Comparison of ENCODE assay signal across 1 cellular context in the genomic region with DNA sequence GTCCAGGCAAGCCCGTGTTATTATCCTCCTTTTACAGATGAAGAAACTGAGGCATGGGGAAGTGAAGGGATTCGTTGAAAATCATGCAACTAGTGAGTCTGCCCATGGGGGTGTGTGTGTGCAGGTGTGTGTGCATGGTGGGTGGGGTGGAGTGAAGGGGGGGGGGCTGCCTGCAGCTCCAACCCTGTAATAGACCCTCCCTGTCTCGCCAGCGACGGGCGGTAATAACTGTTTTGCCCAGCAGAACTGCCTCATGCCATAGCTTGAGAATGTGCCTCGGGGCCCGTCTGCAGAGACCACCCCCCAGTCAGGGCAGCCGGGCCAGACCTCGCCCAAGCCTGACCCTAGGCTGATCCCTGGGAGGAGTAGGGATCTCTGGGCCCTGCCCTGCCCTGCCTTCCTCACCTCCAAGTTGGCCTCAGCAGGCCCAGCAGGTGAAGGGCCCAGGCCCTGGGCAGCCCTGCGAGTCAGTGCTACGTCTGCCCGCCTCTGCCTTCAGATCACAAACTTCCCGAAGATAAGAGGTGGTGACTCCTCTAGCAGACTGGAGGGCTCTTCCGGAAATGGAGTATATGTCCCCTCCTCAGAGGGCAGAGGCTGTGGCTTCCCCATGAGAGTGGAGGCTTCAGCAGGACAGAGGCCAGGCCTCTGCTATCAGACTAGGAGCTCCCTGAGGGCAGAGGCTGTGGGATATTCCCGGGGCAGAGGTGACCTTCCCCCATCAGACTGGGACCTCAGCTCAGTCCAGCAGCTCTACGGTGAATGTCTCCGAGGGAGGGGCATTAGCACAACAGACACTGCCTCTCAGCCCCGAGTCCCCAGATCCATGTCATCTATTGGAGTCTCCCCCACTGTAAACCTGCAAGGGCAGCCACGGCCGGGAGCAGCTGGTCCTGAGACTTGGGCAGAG.
TF ChIP-seq lines count a peak whose summit lies in the region.

No MANE protein-coding gene starts in this region.

TF ChIP-seq in IMR-90, 13 proteins besides CTCF, POLR2A, EP300 and RAD21:
- TF ChIP-seq, protein P1, sequence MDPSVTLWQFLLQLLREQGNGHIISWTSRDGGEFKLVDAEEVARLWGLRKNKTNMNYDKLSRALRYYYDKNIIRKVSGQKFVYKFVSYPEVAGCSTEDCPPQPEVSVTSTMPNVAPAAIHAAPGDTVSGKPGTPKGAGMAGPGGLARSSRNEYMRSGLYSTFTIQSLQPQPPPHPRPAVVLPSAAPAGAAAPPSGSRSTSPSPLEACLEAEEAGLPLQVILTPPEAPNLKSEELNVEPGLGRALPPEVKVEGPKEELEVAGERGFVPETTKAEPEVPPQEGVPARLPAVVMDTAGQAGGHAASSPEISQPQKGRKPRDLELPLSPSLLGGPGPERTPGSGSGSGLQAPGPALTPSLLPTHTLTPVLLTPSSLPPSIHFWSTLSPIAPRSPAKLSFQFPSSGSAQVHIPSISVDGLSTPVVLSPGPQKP (IDR thresholded peaks at IDR 0.05; ENCODE audit: borderline replicate concordance, low read depth, low read length) = no peak
- no peak for TF ChIP-seq MXI1 (IDR thresholded peaks at IDR 0.05; ENCODE audit: borderline replicate concordance, low read depth, low read length)
- no peak for TF ChIP-seq RFX5 (IDR thresholded peaks at IDR 0.05; ENCODE audit: low read depth, low read length)
- TF ChIP-seq NFE2L2 (IDR thresholded peaks at IDR 0.05; ENCODE audit: low read depth, low read length) = no peak
- TF ChIP-seq CEBPB (IDR thresholded peaks at IDR 0.05; ENCODE audit: low read depth, low read length) = no peak
- TF ChIP-seq, protein P2, sequence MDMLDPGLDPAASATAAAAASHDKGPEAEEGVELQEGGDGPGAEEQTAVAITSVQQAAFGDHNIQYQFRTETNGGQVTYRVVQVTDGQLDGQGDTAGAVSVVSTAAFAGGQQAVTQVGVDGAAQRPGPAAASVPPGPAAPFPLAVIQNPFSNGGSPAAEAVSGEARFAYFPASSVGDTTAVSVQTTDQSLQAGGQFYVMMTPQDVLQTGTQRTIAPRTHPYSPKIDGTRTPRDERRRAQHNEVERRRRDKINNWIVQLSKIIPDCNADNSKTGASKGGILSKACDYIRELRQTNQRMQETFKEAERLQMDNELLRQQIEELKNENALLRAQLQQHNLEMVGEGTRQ (IDR thresholded peaks at IDR 0.05; ENCODE audit: low read depth, low read length) = no peak
- TF ChIP-seq RCOR1 (IDR thresholded peaks at IDR 0.05; ENCODE audit: insufficient replicate concordance, low read length) = no peak
- no peak for TF ChIP-seq MAZ (IDR thresholded peaks at IDR 0.05; ENCODE audit: borderline replicate concordance, low read depth, low read length)
